Comparison of ENCODE assay signal across 1 cellular context in genomic region chr9:129571298-129572051, GRCh38.
A peak's percentile ranks its signal among the peaks of the same experiment; 100 is the strongest.
TF ChIP-seq lines count a peak whose summit lies in the region.

No MANE protein-coding gene starts in this region.

TF ChIP-seq in HepG2, 621 proteins besides CTCF, POLR2A, EP300 and RAD21 (continued from another document and continues in another):
- TF ChIP-seq PRDM10 (CRISPR knock-in tag; IDR thresholded peaks at IDR 0.05; ENCODE audit: low read depth) = no peak
- TF ChIP-seq TBL1XR1 (IDR thresholded peaks at IDR 0.05; ENCODE audit: borderline replicate concordance, low read length, partially characterized antibody) = no peak
- TF ChIP-seq TARDBP (CRISPR knock-in tag; IDR thresholded peaks at IDR 0.05) = no peak
- TF ChIP-seq MYPOP (CRISPR knock-in tag; IDR thresholded peaks at IDR 0.05) = no peak
- TF ChIP-seq CBX1 (IDR thresholded peaks at IDR 0.05; ENCODE audit: low read depth) = peak; percentile 68
- TF ChIP-seq YEATS2 (CRISPR knock-in tag; IDR thresholded peaks at IDR 0.05; ENCODE audit: borderline replicate concordance) = no peak
- TF ChIP-seq ZNF343 (CRISPR knock-in tag; IDR thresholded peaks at IDR 0.05) = no peak
- TF ChIP-seq KAT8 (CRISPR knock-in tag; IDR thresholded peaks at IDR 0.05) = no peak
- TF ChIP-seq ZNF224 (CRISPR knock-in tag; IDR thresholded peaks at IDR 0.05) = 0 out of 2 replicates have a peak, but pooled peaks have one; percentile 31
- TF ChIP-seq ZNF780A (CRISPR knock-in tag; IDR thresholded peaks at IDR 0.05) = no peak
- TF ChIP-seq SIX4 (CRISPR knock-in tag; IDR thresholded peaks at IDR 0.05) = no peak
- peak; percentile 7; the same call in 1 of the 2 replicates for TF ChIP-seq ZMYM4 (CRISPR knock-in tag; IDR thresholded peaks at IDR 0.05)
- peak; percentile 21; the same call in 1 of the 2 replicates for TF ChIP-seq POLR2G (IDR thresholded peaks at IDR 0.05; ENCODE audit: low read depth, low read length)
- TF ChIP-seq SMC3 (IDR thresholded peaks at IDR 0.05; ENCODE audit: low read length) = no peak
- TF ChIP-seq LCORL (IDR thresholded peaks at IDR 0.05) = no peak
- no peak for TF ChIP-seq LCORL (CRISPR knock-in tag; IDR thresholded peaks at IDR 0.05)
- TF ChIP-seq ZNF777 (CRISPR knock-in tag; IDR thresholded peaks at IDR 0.05) = peak; percentile 93
- peak; percentile 24 for TF ChIP-seq RBM22 (optimal IDR thresholded peaks at IDR 0.05; ENCODE audit: low read length)
- TF ChIP-seq ZNF629 (CRISPR knock-in tag; conservative IDR thresholded peaks at IDR 0.05) = peak; percentile 99
- no peak for TF ChIP-seq SAFB2 (CRISPR knock-in tag; IDR thresholded peaks at IDR 0.05; ENCODE audit: borderline replicate concordance, low read depth)
- 0 out of 2 replicates have a peak, but pooled peaks have one; percentile 12 for TF ChIP-seq GATAD1 (CRISPR knock-in tag; IDR thresholded peaks at IDR 0.05)
- peak; percentile 32; the same call in 1 of the 2 replicates for TF ChIP-seq HNF4A (CRISPR knock-in tag; IDR thresholded peaks at IDR 0.05)
- no peak for TF ChIP-seq ZNF670 (CRISPR knock-in tag; IDR thresholded peaks at IDR 0.05; ENCODE audit: borderline replicate concordance)
- TF ChIP-seq NCOA2 (CRISPR knock-in tag; IDR thresholded peaks at IDR 0.05) = no peak
- no peak for TF ChIP-seq HMG20A (CRISPR knock-in tag; IDR thresholded peaks at IDR 0.05; ENCODE audit: borderline replicate concordance)
- no peak for TF ChIP-seq MTA1 (CRISPR knock-in tag; IDR thresholded peaks at IDR 0.05; ENCODE audit: borderline replicate concordance)
- peak; percentile 38 for TF ChIP-seq ZBTB7B (CRISPR knock-in tag; IDR thresholded peaks at IDR 0.05)
- no peak for TF ChIP-seq ZNF513 (CRISPR knock-in tag; conservative IDR thresholded peaks at IDR 0.05)
- no peak for TF ChIP-seq BATF2 (CRISPR knock-in tag; IDR thresholded peaks at IDR 0.05)
- no peak for TF ChIP-seq KLF9 (CRISPR knock-in tag; IDR thresholded peaks at IDR 0.05; ENCODE audit: low read depth)
- TF ChIP-seq ZNF160 (CRISPR knock-in tag; IDR thresholded peaks at IDR 0.05) = no peak
- TF ChIP-seq GPN1 (CRISPR knock-in tag; IDR thresholded peaks at IDR 0.05; ENCODE audit: borderline replicate concordance) = no peak
- TF ChIP-seq E2F2 (CRISPR knock-in tag; IDR thresholded peaks at IDR 0.05; ENCODE audit: borderline replicate concordance) = no peak
- TF ChIP-seq ZFP36L2 (CRISPR knock-in tag; IDR thresholded peaks at IDR 0.05) = no peak
- TF ChIP-seq SOX6 (IDR thresholded peaks at IDR 0.05) = no peak
- no peak for TF ChIP-seq SOX6 (CRISPR knock-in tag; IDR thresholded peaks at IDR 0.05)
- peak; percentile 57 for TF ChIP-seq ZNF768 (CRISPR knock-in tag; IDR thresholded peaks at IDR 0.05)
- no peak for TF ChIP-seq ZNF101 (CRISPR knock-in tag; IDR thresholded peaks at IDR 0.05; ENCODE audit: borderline replicate concordance, low read depth)
- no peak for TF ChIP-seq SMARCE1 (IDR thresholded peaks at IDR 0.05; ENCODE audit: borderline replicate concordance)
- TF ChIP-seq ZFP91 (CRISPR knock-in tag; IDR thresholded peaks at IDR 0.05; ENCODE audit: borderline replicate concordance) = peak; percentile 47; the same call in 1 of the 2 replicates
- no peak for TF ChIP-seq GLI4 (CRISPR knock-in tag; IDR thresholded peaks at IDR 0.05; ENCODE audit: borderline replicate concordance)
- no peak for TF ChIP-seq ZBTB38 (CRISPR knock-in tag; IDR thresholded peaks at IDR 0.05)
- no peak for TF ChIP-seq XRCC5 (optimal IDR thresholded peaks at IDR 0.05; ENCODE audit: low read length)
- TF ChIP-seq POLR2AphosphoS2 (IDR thresholded peaks at IDR 0.05; ENCODE audit: low read depth, low read length) = no peak
- TF ChIP-seq TOE1 (CRISPR knock-in tag; IDR thresholded peaks at IDR 0.05) = no peak
- TF ChIP-seq ZNF446 (CRISPR knock-in tag; IDR thresholded peaks at IDR 0.05) = no peak
- TF ChIP-seq CENPT (CRISPR knock-in tag; IDR thresholded peaks at IDR 0.05; ENCODE audit: low read depth) = no peak
- TF ChIP-seq MIER2 (CRISPR knock-in tag; IDR thresholded peaks at IDR 0.05) = no peak
- peak; percentile 15; the same call in 1 of the 2 replicates for TF ChIP-seq RXRA (CRISPR knock-in tag; IDR thresholded peaks at IDR 0.05)
- TF ChIP-seq ZNF75D (CRISPR knock-in tag; IDR thresholded peaks at IDR 0.05; ENCODE audit: borderline replicate concordance) = no peak
- no peak; the same call in 1 of the 2 replicates for TF ChIP-seq PITX1 (CRISPR knock-in tag; IDR thresholded peaks at IDR 0.05)
- TF ChIP-seq HNRNPH1 (optimal IDR thresholded peaks at IDR 0.05; ENCODE audit: low read depth, low read length) = no peak
- TF ChIP-seq ZNF263 (CRISPR knock-in tag; IDR thresholded peaks at IDR 0.05) = peak; percentile 52
- TF ChIP-seq ZNF260 (CRISPR knock-in tag; IDR thresholded peaks at IDR 0.05; ENCODE audit: borderline replicate concordance, low read depth) = no peak
- TF ChIP-seq ISL2 (CRISPR knock-in tag; IDR thresholded peaks at IDR 0.05) = 0 out of 2 replicates have a peak, but pooled peaks have one; percentile 25
- TF ChIP-seq KDM1A (CRISPR knock-in tag; IDR thresholded peaks at IDR 0.05) = peak; percentile 96
- peak; percentile 31; the same call in 1 of the 2 replicates for TF ChIP-seq ARID5B (CRISPR knock-in tag; IDR thresholded peaks at IDR 0.05)
